In genomic region chr6:5132741-5133140, GRCh38 we compare ENCODE assay signal across 9 cellular contexts. TPM values are rescaled to one million over a fixed set of nuclear protein-coding genes. Genes with fewer than 3 reads are reported as not detected.
A peak's percentile ranks its signal among the peaks of the same experiment; 100 is the strongest.
DNase-seq lines count a peak whose midpoint lies in the region; ATAC-seq and TF ChIP-seq lines count a peak whose summit lies in the region.
"Had no signal": no experiment of that assay in that cellular context is flagged by ENCODE, and none has a peak within 500 bp of the region (broad histone marks: within the 10 kb centered on the region; RNA-seq: fewer than 3 reads in every experiment).

No MANE protein-coding gene starts in this region.

- no peaks in the 10 kb centered on the region for H3K79me2 ChIP-seq in parathyroid adenoma
- no peaks in the 10 kb centered on the region for H3K79me2 ChIP-seq in SK-N-SH (ENCODE audit: insufficient read depth)

- 94% methylated on average over 6 of the region's 8 CpGs for WGBS in SK-N-SH (ENCODE audit: low lambda C conversion rate)

- no peaks in the 10 kb centered on the region for H3K27me3 ChIP-seq in BLaER1
- H3K27me3 ChIP-seq in parathyroid adenoma (ENCODE audit: control insufficient read depth, insufficient read depth, low read length), result no peaks in the 10 kb centered on the region
- no peaks in the 10 kb centered on the region for H3K27me3 ChIP-seq in SK-N-SH (ENCODE audit: insufficient read depth)

- peak overlapping the region; percentile 84 for H3K4me2 ChIP-seq in BLaER1
- H3K4me2 ChIP-seq in parathyroid adenoma (ENCODE audit: low read length), result peak overlapping the region; percentile 25
- H3K4me2 ChIP-seq in SK-N-SH, result no peak overlapping the region

- no peak for TF ChIP-seq RAD21 in SK-N-SH (IDR thresholded peaks at IDR 0.05; ENCODE audit: low read length)

- no peaks in the 10 kb centered on the region for H4K20me1 ChIP-seq in BLaER1
- H4K20me1 ChIP-seq in SK-N-SH (ENCODE audit: insufficient read depth), result no peaks in the 10 kb centered on the region

- no peaks in the 10 kb centered on the region for H3K9me2 ChIP-seq in SK-N-SH

- H3K4me3 ChIP-seq in BLaER1, result peak overlapping the region; percentile 60
- H3K4me3 ChIP-seq in fibroblast of the aortic adventitia (ENCODE audit: low read depth, low read length), result peak overlapping the region; percentile 32
- H3K4me3 ChIP-seq in parathyroid adenoma (ENCODE audit: low read depth, low read length), result peak overlapping the region; percentile 17
- no peak overlapping the region for H3K4me3 ChIP-seq in SK-N-SH (ENCODE audit: low read depth in 2 of 2, low read length in 1 of 2)

- peak; percentile 42 for DNase-seq in LHCN-M2 (ENCODE audit: low read depth)
- peak; percentile 95 for DNase-seq in fibroblast of the aortic adventitia (ENCODE audit: low read depth)
- DNase-seq in DMS114 treated with DMSO at 0.1 percent for 48 hours (lab: John Stamatoyannopoulos, UW; ENCODE audit: unreplicated experiment), result no peak
- no peak for DNase-seq in SK-N-SH
- DNase-seq: activated naive CD8-positive, alpha-beta T cell treated with anti-CD3 and anti-CD28 coated beads, Interleukin-2, amount 10 ng/mL, durations not matched to agents 7 days and 5 days had no signal

- POLR2A ChIA-PET in SK-N-SH (lab: Yijun Ruan, JAX), result no interaction called here

- H3K27ac ChIP-seq in BLaER1 (peak overlapping the region; percentile 75), parathyroid adenoma (no peak overlapping the region), SK-N-SH (ENCODE audit: low read depth in 2 of 2, low read length in 1 of 2) (no peak overlapping the region)

- H3K9me3 ChIP-seq in BLaER1, result peaks cover 6% of the 10 kb centered on the region; the same call in 1 of the 2 replicates
- H3K9me3 ChIP-seq in parathyroid adenoma (ENCODE audit: control insufficient read depth, low read length), result no peaks in the 10 kb centered on the region
- H3K9me3 ChIP-seq in SK-N-SH, result no peaks in the 10 kb centered on the region

- CTCF ChIA-PET in SK-N-SH (lab: Yijun Ruan, JAX), result interaction anchor here (5.1 kb wide), 1 partner anchor 11 kb away, joined by 20 read pairs; no protein-coding TSS in a partner anchor

- no peak overlapping the region for H2AFZ ChIP-seq in parathyroid adenoma
- no peak overlapping the region for H2AFZ ChIP-seq in SK-N-SH (ENCODE audit: low read depth)

- no peak for TF ChIP-seq EP300 in SK-N-SH (IDR thresholded peaks at IDR 0.05; ENCODE audit: borderline replicate concordance in 1 of 2, low read depth in 1 of 2, low read length in 1 of 2)

- H3F3A ChIP-seq in SK-N-SH (replicated peaks; ENCODE audit: insufficient read depth), result no peaks in the 10 kb centered on the region

- peaks cover 86% of the 10 kb centered on the region for H3K4me1 ChIP-seq in BLaER1
- H3K4me1 ChIP-seq in parathyroid adenoma, result no peaks in the 10 kb centered on the region
- H3K4me1 ChIP-seq in SK-N-SH (ENCODE audit: control insufficient read depth in 1 of 2, insufficient read depth in 2 of 2, low read depth in 1 of 2, low read length in 1 of 2), result peaks cover 0 to 4% of the 10 kb centered on the region in 2 experiments; a peak in 1 of 4 replicates

- H3K36me3 ChIP-seq in BLaER1 (no peaks in the 10 kb centered on the region), parathyroid adenoma (ENCODE audit: control insufficient read depth, insufficient read depth, low read length) (no peaks in the 10 kb centered on the region), SK-N-SH (replicated peaks in 1 of 2; ENCODE audit: control insufficient read depth in 1 of 2, insufficient read depth in 2 of 2, low read length in 1 of 2) (no peaks in the 10 kb centered on the region)

- peak; percentile 94 for ATAC-seq in GM21447 (IDR thresholded peaks at IDR 0.05; ENCODE audit: unreplicated experiment)
- no peak for ATAC-seq in activated CD4-positive, CD25-positive, alpha-beta regulatory T cell treated with anti-CD3 and anti-CD28 coated beads, Interleukin-2, amount 50 U/mL, for 24 hours

- TF ChIP-seq CTCF in fibroblast of the aortic adventitia (IDR thresholded peaks at IDR 0.05; ENCODE audit: insufficient read depth, low read length), result no peak
- TF ChIP-seq CTCF in parathyroid adenoma (IDR thresholded peaks at IDR 0.05), result no peak
- no peak for TF ChIP-seq CTCF in SK-N-SH (IDR thresholded peaks at IDR 0.05)

- H3K9ac ChIP-seq in BLaER1, result peak overlapping the region; percentile 72
- H3K9ac ChIP-seq in parathyroid adenoma, result no peak overlapping the region
- no peak overlapping the region for H3K9ac ChIP-seq in SK-N-SH

TF ChIP-seq in SK-N-SH, 30 proteins besides CTCF, POLR2A, EP300 and RAD21:
- no peak for TF ChIP-seq ZBTB33 (IDR thresholded peaks at IDR 0.05; ENCODE audit: borderline replicate concordance, low read depth)
- no peak for TF ChIP-seq FOSL2 (IDR thresholded peaks at IDR 0.05; ENCODE audit: borderline replicate concordance, low read depth)
- no peak for TF ChIP-seq MAX (IDR thresholded peaks at IDR 0.05; ENCODE audit: low read depth)
- TF ChIP-seq RXRA (IDR thresholded peaks at IDR 0.05; ENCODE audit: borderline replicate concordance, low read depth), result no peak
- TF ChIP-seq NFIC (IDR thresholded peaks at IDR 0.05; ENCODE audit: borderline replicate concordance), result no peak
- TF ChIP-seq TAF1 (IDR thresholded peaks at IDR 0.05; ENCODE audit: borderline replicate concordance, low read depth, low read length), result no peak
- TF ChIP-seq IRF3 (IDR thresholded peaks at IDR 0.05; ENCODE audit: low read depth, low read length), result no peak
- TF ChIP-seq SIN3A (IDR thresholded peaks at IDR 0.05; ENCODE audit: borderline replicate concordance, low read depth, low read length), result no peak
TF ChIP-seq in SK-N-SH: peak in this region for 0.

RNA-seq across cellular contexts. Expression of gene PPP1R3G, which starts 47.6 kb away (rescaled TPM):
- total RNA-seq in LHCN-M2 (2014; rRNA removed) (0.29 and 0.38 TPM in 2 replicates), fibroblast of the aortic adventitia (ENCODE audit: low replicate concordance) (3.8 and 10.1 TPM in 2 replicates)
- 0.18 TPM for polyA plus RNA-seq in LHCN-M2 (2012)
- 0.08 and 0.10 TPM in 2 replicates for polyA plus RNA-seq in SK-N-SH (2012; rRNA removed)
- polyA plus RNA-seq in SK-N-SH (2012; cell fraction: cytosol; rRNA removed), result 0.04 and 0.08 TPM in 2 replicates
- polyA plus RNA-seq in SK-N-SH (2012; cell fraction: nucleus; rRNA removed), result 0.09 and 0.12 TPM in 2 replicates

Comparison
In these comparisons a context has a peak if more than half of its experiments do, and no peak if none do; other contexts are left out.
1. H3K4me3 ChIP-seq: peak in BLaER1 (single experiment), fibroblast of the aortic adventitia (single experiment) and parathyroid adenoma (single experiment); none in SK-N-SH (0 of 2).
2. DNase-seq: peak in LHCN-M2 (single experiment) and fibroblast of the aortic adventitia (single experiment); none in DMS114 treated with DMSO at 0.1 percent for 48 hours (single experiment) and SK-N-SH (single experiment).